Comparison of ENCODE assay signal across 1 cellular context in the genomic region with DNA sequence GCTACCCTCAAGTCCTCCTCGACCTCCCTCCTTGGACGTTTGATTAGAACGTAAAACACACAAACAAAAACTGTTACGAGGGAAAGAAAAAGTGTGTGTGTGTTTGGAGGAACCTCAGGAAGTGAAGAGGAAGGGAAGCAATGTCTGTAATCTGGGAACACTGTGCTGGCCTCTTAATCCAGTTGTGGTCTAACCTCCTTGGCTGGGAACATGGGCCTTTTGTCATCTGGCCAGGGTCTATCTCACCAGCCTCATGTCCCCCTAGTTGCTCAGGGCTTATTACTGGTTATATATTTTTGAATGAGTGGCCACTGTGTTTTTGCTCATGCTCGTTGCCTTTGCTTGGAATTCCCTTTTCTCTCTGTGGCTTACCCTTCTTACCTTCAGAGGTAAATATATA.
TF ChIP-seq lines count a peak whose summit lies in the region.

No MANE protein-coding gene starts in this region.

TF ChIP-seq in H1, 55 proteins besides CTCF, POLR2A, EP300 and RAD21:
- TF ChIP-seq NANOG (IDR thresholded peaks at IDR 0.05; ENCODE audit: insufficient read depth, low read depth, low read length, poor library complexity, severe bottlenecking) (no peak), CHD2 (IDR thresholded peaks at IDR 0.05; ENCODE audit: low read length) (no peak), KDM4A (IDR thresholded peaks at IDR 0.05; ENCODE audit: low read depth, low read length, severe bottlenecking) (no peak), KDM1A (IDR thresholded peaks at IDR 0.05; ENCODE audit: borderline replicate concordance, low read length) (no peak), SIX5 (IDR thresholded peaks at IDR 0.05; ENCODE audit: low read depth, low read length) (no peak), GABPA (IDR thresholded peaks at IDR 0.05; ENCODE audit: borderline replicate concordance, insufficient read depth, low read length) (no peak), EZH2 (IDR thresholded peaks at IDR 0.05; ENCODE audit: low read depth, low read length, severe bottlenecking) (no peak), CHD1 (IDR thresholded peaks at IDR 0.05; ENCODE audit: low read depth, low read length) (no peak), ZNF274 (IDR thresholded peaks at IDR 0.05; ENCODE audit: borderline replicate concordance, extremely low read depth, low read length) (no peak), SIN3A (conservative IDR thresholded peaks at IDR 0.05 in 1 of 2, IDR thresholded peaks at IDR 0.05 in 1 of 2; ENCODE audit: low read depth in 1 of 2, low read length in 2 of 2) (no peak), SAP30 (IDR thresholded peaks at IDR 0.05; ENCODE audit: insufficient read depth, insufficient replicate concordance, low read length) (no peak), TCF12 (IDR thresholded peaks at IDR 0.05; ENCODE audit: low read depth, low read length) (no peak), MAFK (IDR thresholded peaks at IDR 0.05; ENCODE audit: low read depth, low read length) (no peak)
TF ChIP-seq in H1: peak in this region for 0.
